In genomic region chr13:42807236-42807635, GRCh38 we compare ENCODE assay signal across 30 cellular contexts. TPM values are rescaled to one million over a fixed set of nuclear protein-coding genes. Genes with fewer than 3 reads are reported as not detected.
DNase-seq lines count a peak whose midpoint lies in the region; ATAC-seq, FAIRE-seq and TF ChIP-seq lines count a peak whose summit lies in the region.
"Had no signal": no experiment of that assay in that cellular context is flagged by ENCODE, and none has a peak within 500 bp of the region (broad histone marks: within the 10 kb centered on the region; RNA-seq: fewer than 3 reads in every experiment).

No MANE protein-coding gene starts in this region.

- peak; percentile 28 for FAIRE-seq in bronchial epithelial cell (lab: Jason Lieb, UNC)
- FAIRE-seq: endometrium, H1 had no signal

- no peak for TF ChIP-seq CTCF in AG10803 (conservative IDR thresholded peaks at IDR 0.05; ENCODE audit: low read length)
- TF ChIP-seq CTCF in bronchial epithelial cell (IDR thresholded peaks at IDR 0.05; ENCODE audit: insufficient read depth, low read length, severe bottlenecking) = no peak

- ATAC-seq in GM18861 (IDR thresholded peaks at IDR 0.05; ENCODE audit: unreplicated experiment) = no peak
- ATAC-seq: activated CD4-positive, CD25-positive, alpha-beta regulatory T cell treated with anti-CD3 and anti-CD28 coated beads, Interleukin-2, amount 50 U/mL, for 24 hours; right lobe of liver; Right ventricle myocardium inferior had no signal

- H3K27me3 ChIP-seq in bronchial epithelial cell (ENCODE audit: control insufficient read depth, insufficient read depth, low read length) = no peaks in the 10 kb centered on the region
- H3K27me3 ChIP-seq: right lobe of liver had no signal

- no peaks in the 10 kb centered on the region for H3K36me3 ChIP-seq in bronchial epithelial cell (ENCODE audit: control insufficient read depth, insufficient read depth, low read length)
- H3K36me3 ChIP-seq: right lobe of liver had no signal

- DNase-seq in AG10803 (ENCODE audit: low read depth) = peak; percentile 26
- peak; percentile 25 for DNase-seq in ELR (ENCODE audit: low read depth)
- DNase-seq in NCI-H748 (lab: John Stamatoyannopoulos, UW; ENCODE audit: unreplicated experiment) = peak; percentile 57
- DNase-seq in bronchial epithelial cell (ENCODE audit: low read depth) = no peak
- no peak for DNase-seq in activated T-cell treated with anti-CD3 and anti-CD28 coated beads for 4 hours
- no peak for DNase-seq in RPMI8226
- DNase-seq: activated naive CD4-positive, alpha-beta T cell treated with anti-CD3 and anti-CD28 coated beads, Interleukin-2, amount 50 U/mL, for 16 hours; aorta; CD4-positive, alpha-beta memory T cell; DMS 273 treated with DMSO at 0.1 percent for 48 hours; GF-D8; islet precursor cell; NCI-H1105; NCI-H1930; NCI-H2227 treated with DMSO at 0.1 percent for 48 hours; NCI-H69; right lobe of liver; stimulated activated CD4-positive, alpha-beta T cell treated with anti-CD3 and anti-CD28 coated beads, Interleukin-4, amount 100 ng/mL, for 4 hours; stimulated activated naive CD4-positive, alpha-beta T cell treated with Interleukin-2 at 50 U/mL for 16 hours; SW 1271 had no signal

- no peak overlapping the region for H3K4me3 ChIP-seq in AG10803 (ENCODE audit: low read length)
- H3K4me3 ChIP-seq in bronchial epithelial cell (ENCODE audit: low read depth, low read length) = no peak overlapping the region
- H3K4me3 ChIP-seq: right lobe of liver had no signal

RNA-seq across cellular contexts. Expression of gene FAM216B, which starts 25.9 kb away (rescaled TPM):
- not detected in 2 replicates for total RNA-seq in bronchial epithelial cell
- total RNA-seq: activated T-helper 1 cell treated with anti-CD3 and anti-CD28 coated beads, Interleukin-12 subunit alpha, Interleukin-12 subunit beta, Interleukin-2, Interleukin-4 antibody, amounts not matched to agents 30 ng/mL and 10 ng/mL and 1 ng/mL, durations not matched to agents 14 hours and 24 hours and 36 hours; aorta; CD4-positive, alpha-beta memory T cell; H1; LHCN-M2; lower leg skin; mononuclear cell; neural crest cell; right lobe of liver had no signal

Comparison
In these comparisons a context has a peak if more than half of its experiments do, and no peak if none do; other contexts are left out.
1. DNase-seq: peak in AG10803 (single experiment), ELR (single experiment) and NCI-H748 (single experiment); none in bronchial epithelial cell (single experiment), activated T-cell treated with anti-CD3 and anti-CD28 coated beads for 4 hours (single experiment) and RPMI8226 (single experiment).